ENCODE assay signal across 12 cellular contexts in the genomic region with DNA sequence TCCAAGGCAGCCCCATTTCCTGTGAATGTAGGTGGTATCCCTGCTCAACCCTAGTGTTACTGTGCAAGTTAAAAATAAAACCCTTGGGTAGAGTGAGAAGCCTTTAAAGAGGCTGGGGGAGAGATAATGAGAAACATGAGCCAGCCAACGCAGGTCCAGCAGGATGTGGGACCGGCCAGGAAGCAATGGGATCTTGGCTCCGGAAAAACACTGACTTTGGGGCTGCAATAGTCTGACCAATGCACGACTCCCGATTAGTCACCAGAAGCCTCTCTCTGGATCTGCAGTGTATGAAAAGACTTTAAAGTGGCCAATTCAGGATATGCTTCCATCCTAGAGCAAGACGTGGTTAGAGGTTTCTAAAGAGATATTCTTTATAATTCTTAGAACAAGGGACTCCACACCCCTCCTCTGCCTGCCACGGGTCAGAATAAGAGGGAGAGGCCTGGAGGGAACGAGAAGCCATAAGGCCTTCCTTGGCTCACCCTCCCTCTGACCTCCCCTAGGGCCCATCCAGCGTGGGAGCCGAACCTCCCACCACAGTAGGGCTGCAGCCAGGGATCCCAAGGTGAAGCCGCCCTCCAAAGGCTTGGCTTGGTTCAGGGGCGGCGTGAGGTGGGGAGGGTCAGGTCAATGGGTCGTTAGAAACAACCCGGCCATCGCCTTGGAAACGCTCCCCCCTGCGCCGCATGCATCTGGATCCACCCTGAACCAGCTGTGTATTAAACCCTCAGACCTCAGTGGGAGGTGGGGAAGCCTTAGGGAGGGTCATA. TPM values are rescaled to one million over a fixed set of nuclear protein-coding genes. Genes with fewer than 3 reads are reported as not detected.
A peak's percentile ranks its signal among the peaks of the same experiment; 100 is the strongest.
DNase-seq lines count a peak whose midpoint lies in the region; ATAC-seq and TF ChIP-seq lines count a peak whose summit lies in the region.
"Had no signal": no experiment of that assay in that cellular context is flagged by ENCODE, and none has a peak within 500 bp of the region (broad histone marks: within the 10 kb centered on the region; RNA-seq: fewer than 3 reads in every experiment).

No MANE protein-coding gene starts in this region.

- H3K27me3 ChIP-seq in endodermal cell (ENCODE audit: control insufficient read depth, insufficient read depth, low read length, poor library complexity, severe bottlenecking) = peaks cover 6% of the 10 kb centered on the region
- H3K27me3 ChIP-seq in mesenchymal stem cell (ENCODE audit: control insufficient read depth in 1 of 2, insufficient read depth in 1 of 2, low read length in 2 of 2) = no peaks in the 10 kb centered on the region
- no peaks in the 10 kb centered on the region for H3K27me3 ChIP-seq in lower lobe of right lung (ENCODE audit: low read depth)
- H3K27me3 ChIP-seq: thyroid gland had no signal

- no peak overlapping the region for H3K4me2 ChIP-seq in mesenchymal stem cell (ENCODE audit: low read length, poor library complexity, severe bottlenecking)

- H3K9me3 ChIP-seq in endodermal cell (ENCODE audit: control insufficient read depth, low read length) (no peaks in the 10 kb centered on the region), mesenchymal stem cell (ENCODE audit: control insufficient read depth, low read length) (no peaks in the 10 kb centered on the region), lower lobe of right lung (no peaks in the 10 kb centered on the region)
- H3K9me3 ChIP-seq: thyroid gland had no signal

- intact Hi-C loops in lower lobe of right lung (cut with DNase I) = no loop called here

- H2BK12ac ChIP-seq in mesenchymal stem cell (ENCODE audit: low read length in 2 of 2) = peak overlapping the region; percentile 60 to 69

- H3K79me1 ChIP-seq in mesenchymal stem cell (replicated peaks; ENCODE audit: low read length, poor library complexity, severe bottlenecking) = no peaks in the 10 kb centered on the region

- H2BK5ac ChIP-seq in mesenchymal stem cell (ENCODE audit: low read depth, low read length, poor library complexity, severe bottlenecking) = no peak overlapping the region

- TF ChIP-seq CTCF in endodermal cell (conservative IDR thresholded peaks at IDR 0.05) (no peak), lower lobe of right lung (IDR thresholded peaks at IDR 0.05) (no peak)

- H2AK5ac ChIP-seq in mesenchymal stem cell (ENCODE audit: low read length, severe bottlenecking) = peak overlapping the region; percentile 92

- peak overlapping the region; percentile 10 for H2AFZ ChIP-seq in mesenchymal stem cell (ENCODE audit: low read depth, low read length)

- H3K9me3 Mint-ChIP-seq in endodermal cell = no peaks in the 10 kb centered on the region
- H3K9me3 Mint-ChIP-seq: activated CD4-positive, alpha-beta T cell treated with anti-CD3 and anti-CD28 coated beads, Interleukin-2, amount 10 ng/mL, durations not matched to agents 7 days and 5 days; activated naive CD4-positive, alpha-beta T cell treated with anti-CD3 and anti-CD28 coated beads, Interleukin-2, amount 50 U/mL, for 72 hours had no signal

- H3K4me3 Mint-ChIP-seq in endodermal cell = no peak overlapping the region
- H3K4me3 Mint-ChIP-seq: activated CD4-positive, alpha-beta T cell treated with anti-CD3 and anti-CD28 coated beads, Interleukin-2, amount 10 ng/mL, durations not matched to agents 7 days and 5 days had no signal

- H3K4me1 ChIP-seq in endodermal cell (ENCODE audit: control insufficient read depth, insufficient read depth, low read length) (peaks cover 3% of the 10 kb centered on the region), mesenchymal stem cell (ENCODE audit: control insufficient read depth, insufficient read depth, low read depth, low read length) (peaks cover 12% of the 10 kb centered on the region), lower lobe of right lung (no peaks in the 10 kb centered on the region)
- H3K4me1 ChIP-seq: thyroid gland had no signal

- no peak overlapping the region for H3K23ac ChIP-seq in mesenchymal stem cell (ENCODE audit: low read length in 2 of 2)

- H3K18ac ChIP-seq in mesenchymal stem cell (ENCODE audit: low read depth in 1 of 2, low read length in 2 of 2) = peak overlapping the region; percentile 59 to 79

- H3K4ac ChIP-seq in mesenchymal stem cell (ENCODE audit: low read depth in 1 of 2, low read length in 2 of 2) = no peak overlapping the region

- no peak overlapping the region for H2BK15ac ChIP-seq in mesenchymal stem cell (ENCODE audit: low read depth, poor library complexity, severe bottlenecking)

- H3K4me3 ChIP-seq in endodermal cell (ENCODE audit: low read length) (no peak overlapping the region), mesenchymal stem cell (ENCODE audit: insufficient read depth in 1 of 2, low read depth in 1 of 2, low read length in 2 of 2) (no peak overlapping the region), lower lobe of right lung (no peak overlapping the region)
- H3K4me3 ChIP-seq: thyroid gland had no signal

- H3K27ac ChIP-seq in endodermal cell (ENCODE audit: low read depth, low read length) (no peak overlapping the region), mesenchymal stem cell (ENCODE audit: low read length, poor library complexity, severe bottlenecking) (peak overlapping the region; percentile 28), lower lobe of right lung (no peak overlapping the region)

- H3K36me3 Mint-ChIP-seq in endodermal cell (ENCODE audit: low read depth) = no peaks in the 10 kb centered on the region
- H3K36me3 Mint-ChIP-seq: activated naive CD4-positive, alpha-beta T cell treated with anti-CD3 and anti-CD28 coated beads, Interleukin-2, amount 50 U/mL, for 72 hours had no signal

- peaks cover 14% of the 10 kb centered on the region for H3K4me1 Mint-ChIP-seq in endodermal cell
- H3K4me1 Mint-ChIP-seq: activated CD4-positive, alpha-beta T cell treated with anti-CD3 and anti-CD28 coated beads, Interleukin-2, amount 10 ng/mL, durations not matched to agents 7 days and 5 days had no signal

- H3K36me3 ChIP-seq in endodermal cell (ENCODE audit: control insufficient read depth, insufficient read depth, low read length) (no peaks in the 10 kb centered on the region), mesenchymal stem cell (ENCODE audit: control insufficient read depth in 1 of 2, insufficient read depth in 2 of 2, low read depth in 1 of 2, low read length in 2 of 2) (no peaks in the 10 kb centered on the region), lower lobe of right lung (no peaks in the 10 kb centered on the region)
- H3K36me3 ChIP-seq: thyroid gland had no signal

- H3K27ac Mint-ChIP-seq in endodermal cell = no peak overlapping the region
- H3K27ac Mint-ChIP-seq: activated CD4-positive, alpha-beta T cell treated with anti-CD3 and anti-CD28 coated beads, Interleukin-2, amount 10 ng/mL, durations not matched to agents 7 days and 5 days; activated naive CD4-positive, alpha-beta T cell treated with anti-CD3 and anti-CD28 coated beads, Interleukin-2, amount 50 U/mL, for 72 hours had no signal

- H3K14ac ChIP-seq in mesenchymal stem cell (ENCODE audit: low read length in 2 of 2) = peak overlapping the region in 1 of 2 experiments; percentile 51

- H4K91ac ChIP-seq in mesenchymal stem cell (ENCODE audit: low read length) = no peak overlapping the region

- 81 to 84% methylated on average over 12 to 19 of the region's 19 CpGs for WGBS in endodermal cell (ENCODE audit: insufficient coverage in 1 of 2, insufficient read length in 1 of 2), 2 experiments
- 81% methylated on average over 18 of the region's 19 CpGs for WGBS in mesenchymal stem cell

- H2BK120ac ChIP-seq in mesenchymal stem cell (ENCODE audit: low read depth, low read length) = no peak overlapping the region

- DNase-seq in A172 (ENCODE audit: low spot score) (peak; percentile 71), RKO (ENCODE audit: low spot score) (peak; percentile 37), endodermal cell (peak; percentile 37), mesenchymal stem cell (peak; percentile 61), mucosa of gallbladder (ENCODE audit: low spot score) (no peak), GDM1 (lab: John Stamatoyannopoulos, UW) (no peak), DMS53 (lab: John Stamatoyannopoulos, UW) (no peak), lower lobe of right lung (no peak)
- DNase-seq: activated CD4-positive, alpha-beta T cell treated with anti-CD3 and anti-CD28 coated beads, Interleukin-2, amount 10 ng/mL, durations not matched to agents 7 days and 5 days; thyroid gland had no signal

- peaks cover 5% of the 10 kb centered on the region for H3K27me3 Mint-ChIP-seq in endodermal cell (ENCODE audit: insufficient read depth)

- no peak for ATAC-seq in lower lobe of right lung
- ATAC-seq: activated naive CD4-positive, alpha-beta T cell treated with anti-CD3 and anti-CD28 coated beads, Interleukin-2, amount 50 U/mL, for 72 hours had no signal

- H3K9ac ChIP-seq in endodermal cell (ENCODE audit: extremely low read depth, low read length, poor library complexity, severe bottlenecking) = no peak overlapping the region
- H3K9ac ChIP-seq in mesenchymal stem cell (ENCODE audit: low read length) = peak overlapping the region; percentile 74

- peak overlapping the region; percentile 32 for H4K8ac ChIP-seq in mesenchymal stem cell (ENCODE audit: low read length)

RNA-seq across cellular contexts. Expression of gene FGF1, which starts 11.3 kb away (rescaled TPM):
- 1.2 and 1.8 TPM in 2 replicates for total RNA-seq in A172 (2014; rRNA removed; shearing (Covaris generic))
- under 1 TPM in 1 of 2 donors, not detected in 1; 0.77 TPM for total RNA-seq in endodermal cell
- 0.28 TPM for polyA plus RNA-seq in endodermal cell (2013, experiment 1 of 2)
- 0.54 TPM for polyA plus RNA-seq in endodermal cell (2013, experiment 2 of 2)
- polyA plus RNA-seq in mesenchymal stem cell (2013, experiment 1 of 2) = 1.3 TPM
- 1.8 TPM for polyA plus RNA-seq in mesenchymal stem cell (2013, experiment 2 of 2)
- total RNA-seq in mucosa of gallbladder = 0.98 TPM
- total RNA-seq in lower lobe of right lung = 0.97 TPM
- total RNA-seq: activated CD4-positive, alpha-beta T cell treated with anti-CD3 and anti-CD28 coated beads, Interleukin-2, amount 10 ng/mL, durations not matched to agents 7 days and 5 days; activated naive CD4-positive, alpha-beta T cell treated with anti-CD3 and anti-CD28 coated beads, Interleukin-2, amount 50 U/mL, for 72 hours; mononuclear cell had no signal

Comparison
In these comparisons a context has a peak if more than half of its experiments do, and no peak if none do; other contexts are left out.
1. DNase-seq: peak in A172 (single experiment), RKO (single experiment), endodermal cell (single experiment) and mesenchymal stem cell (single experiment); none in mucosa of gallbladder (single experiment), GDM1 (single experiment), DMS53 (single experiment) and lower lobe of right lung (single experiment).